ENCODE assay signal across 26 cellular contexts in the genomic region with DNA sequence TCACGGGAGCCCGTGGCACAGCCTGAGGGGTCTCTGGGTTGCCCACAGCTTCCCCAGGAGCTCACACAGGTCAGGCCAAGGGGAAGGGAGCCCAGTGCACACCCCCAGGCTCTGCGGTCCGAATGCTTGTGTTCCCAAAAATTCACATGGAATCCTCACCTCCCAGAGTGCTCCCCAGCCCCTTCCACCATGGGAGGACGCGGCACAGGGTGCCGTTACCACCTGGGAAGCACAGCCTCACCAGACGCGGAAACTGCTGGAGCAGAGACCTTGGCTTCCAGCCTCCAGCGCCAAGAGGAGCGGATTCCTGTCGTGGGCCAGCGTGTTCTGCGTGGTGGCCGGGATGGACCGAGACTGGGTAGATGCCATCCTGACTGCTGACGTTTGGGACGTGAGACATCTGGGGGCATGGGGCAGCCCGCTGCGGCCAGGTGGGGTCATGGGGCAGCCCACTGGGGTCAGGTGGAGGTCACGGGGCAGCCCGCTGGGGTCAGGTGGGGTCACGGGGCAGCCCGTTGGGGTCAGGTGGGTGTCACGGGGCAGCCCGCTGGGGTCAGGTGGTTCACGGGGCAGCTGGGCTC.
"Had no signal": no experiment of that assay in that cellular context is flagged by ENCODE, and none has a peak within 500 bp of the region (broad histone marks: within the 10 kb centered on the region; RNA-seq: fewer than 3 reads in every experiment).

No MANE protein-coding gene starts in this region.

- H3K27ac ChIP-seq: ascending aorta, coronary artery, gastrocnemius medialis, right lobe of liver, SJCRH30, skin epidermis, vagina had no signal

- H3K4me3 ChIP-seq: ascending aorta, coronary artery, dorsolateral prefrontal cortex, gastrocnemius medialis, right lobe of liver, SJCRH30, skin epidermis, vagina had no signal

- DNase-seq: activated CD4-positive, alpha-beta memory T cell treated with anti-CD3 and anti-CD28 coated beads for 36 hours; activated CD4-positive, alpha-beta T cell treated with anti-CD3 and anti-CD28 coated beads for 36 hours; activated CD4-positive, CD25-positive, alpha-beta regulatory T cell; activated naive CD4-positive, alpha-beta T cell; activated T-cell treated with anti-CD3 and anti-CD28 coated beads, Interleukin-2, amount 50 U/mL, for 72 hours; effector memory CD4-positive, alpha-beta T cell; gastrocnemius medialis; glutamatergic neuron; left colon; midbrain; naive thymus-derived CD4-positive, alpha-beta T cell; nucleus accumbens; right lobe of liver; SJCRH30; stimulated activated CD4-positive, alpha-beta T cell treated with anti-CD3 and anti-CD28 coated beads, Interleukin-4, amount 100 ng/mL, for 24 hours; T-cell had no signal

- H3K9me3 ChIP-seq: ascending aorta, gastrocnemius medialis, right lobe of liver, SJCRH30, vagina had no signal

- H3K4me1 ChIP-seq: ascending aorta, gastrocnemius medialis, right lobe of liver, SJCRH30, vagina had no signal

- H3K27ac Mint-ChIP-seq: activated CD4-positive, alpha-beta memory T cell treated with anti-CD3 and anti-CD28 coated beads for 36 hours; activated CD4-positive, alpha-beta T cell treated with anti-CD3 and anti-CD28 coated beads for 36 hours; activated naive CD8-positive, alpha-beta T cell; activated T-cell treated with anti-CD3 and anti-CD28 coated beads, Interleukin-2, amount 50 U/mL, for 72 hours; brain; naive thymus-derived CD4-positive, alpha-beta T cell; T-cell; T-helper 2 cell treated with Interferon-gamma antibody and Interleukin-4, amounts not matched to agents 5 μg/mL and 100 μg/mL, for 36 hours; type B pancreatic cell had no signal

- H3K36me3 Mint-ChIP-seq: activated CD4-positive, alpha-beta memory T cell treated with anti-CD3 and anti-CD28 coated beads for 36 hours; activated naive CD8-positive, alpha-beta T cell; naive thymus-derived CD4-positive, alpha-beta T cell; stimulated activated effector memory CD8-positive, alpha-beta T cell treated with anti-CD3 and anti-CD28 coated beads, Interleukin-12 subunit alpha, Interleukin-12 subunit beta, amount 100 ng/mL, for 72 hours; T-cell; type B pancreatic cell had no signal

- H3K36me3 ChIP-seq: ascending aorta, gastrocnemius medialis, right lobe of liver, SJCRH30, vagina had no signal

- H3K27me3 Mint-ChIP-seq: activated CD4-positive, alpha-beta T cell treated with anti-CD3 and anti-CD28 coated beads for 36 hours; activated naive CD8-positive, alpha-beta T cell; T-cell; type B pancreatic cell had no signal

- H3K4me3 Mint-ChIP-seq: activated CD4-positive, alpha-beta memory T cell treated with anti-CD3 and anti-CD28 coated beads for 36 hours; activated CD4-positive, alpha-beta T cell treated with anti-CD3 and anti-CD28 coated beads for 36 hours; activated naive CD8-positive, alpha-beta T cell; activated T-cell treated with anti-CD3 and anti-CD28 coated beads, Interleukin-2, amount 50 U/mL, for 72 hours; brain; naive thymus-derived CD4-positive, alpha-beta T cell; stimulated activated effector memory CD8-positive, alpha-beta T cell treated with anti-CD3 and anti-CD28 coated beads, Interleukin-12 subunit alpha, Interleukin-12 subunit beta, amount 100 ng/mL, for 72 hours; T-cell; T-helper 2 cell treated with Interferon-gamma antibody and Interleukin-4, amounts not matched to agents 5 μg/mL and 100 μg/mL, for 36 hours; type B pancreatic cell had no signal

- H3K4me1 Mint-ChIP-seq: activated CD4-positive, alpha-beta T cell treated with anti-CD3 and anti-CD28 coated beads for 36 hours; T-cell had no signal

- H3K9me3 Mint-ChIP-seq: activated CD4-positive, alpha-beta memory T cell treated with anti-CD3 and anti-CD28 coated beads for 36 hours; activated T-cell treated with anti-CD3 and anti-CD28 coated beads, Interleukin-2, amount 50 U/mL, for 72 hours; brain; naive thymus-derived CD4-positive, alpha-beta T cell; stimulated activated effector memory CD8-positive, alpha-beta T cell treated with anti-CD3 and anti-CD28 coated beads, Interleukin-12 subunit alpha, Interleukin-12 subunit beta, amount 100 ng/mL, for 72 hours; T-cell; T-helper 2 cell treated with Interferon-gamma antibody and Interleukin-4, amounts not matched to agents 5 μg/mL and 100 μg/mL, for 36 hours; type B pancreatic cell had no signal

- H3K27me3 ChIP-seq: ascending aorta, dorsolateral prefrontal cortex, gastrocnemius medialis, right lobe of liver, SJCRH30, vagina had no signal

- ATAC-seq: activated CD4-positive, alpha-beta T cell treated with anti-CD3 and anti-CD28 coated beads for 36 hours; activated T-cell treated with anti-CD3 and anti-CD28 coated beads, Interleukin-2, amount 50 U/mL, for 72 hours; gastrocnemius medialis; left colon; naive thymus-derived CD4-positive, alpha-beta T cell; right lobe of liver; stimulated activated effector memory CD8-positive, alpha-beta T cell treated with anti-CD3 and anti-CD28 coated beads, Interleukin-12 subunit alpha, Interleukin-12 subunit beta, amount 100 ng/mL, for 72 hours; T-cell had no signal
